In the genomic region with DNA sequence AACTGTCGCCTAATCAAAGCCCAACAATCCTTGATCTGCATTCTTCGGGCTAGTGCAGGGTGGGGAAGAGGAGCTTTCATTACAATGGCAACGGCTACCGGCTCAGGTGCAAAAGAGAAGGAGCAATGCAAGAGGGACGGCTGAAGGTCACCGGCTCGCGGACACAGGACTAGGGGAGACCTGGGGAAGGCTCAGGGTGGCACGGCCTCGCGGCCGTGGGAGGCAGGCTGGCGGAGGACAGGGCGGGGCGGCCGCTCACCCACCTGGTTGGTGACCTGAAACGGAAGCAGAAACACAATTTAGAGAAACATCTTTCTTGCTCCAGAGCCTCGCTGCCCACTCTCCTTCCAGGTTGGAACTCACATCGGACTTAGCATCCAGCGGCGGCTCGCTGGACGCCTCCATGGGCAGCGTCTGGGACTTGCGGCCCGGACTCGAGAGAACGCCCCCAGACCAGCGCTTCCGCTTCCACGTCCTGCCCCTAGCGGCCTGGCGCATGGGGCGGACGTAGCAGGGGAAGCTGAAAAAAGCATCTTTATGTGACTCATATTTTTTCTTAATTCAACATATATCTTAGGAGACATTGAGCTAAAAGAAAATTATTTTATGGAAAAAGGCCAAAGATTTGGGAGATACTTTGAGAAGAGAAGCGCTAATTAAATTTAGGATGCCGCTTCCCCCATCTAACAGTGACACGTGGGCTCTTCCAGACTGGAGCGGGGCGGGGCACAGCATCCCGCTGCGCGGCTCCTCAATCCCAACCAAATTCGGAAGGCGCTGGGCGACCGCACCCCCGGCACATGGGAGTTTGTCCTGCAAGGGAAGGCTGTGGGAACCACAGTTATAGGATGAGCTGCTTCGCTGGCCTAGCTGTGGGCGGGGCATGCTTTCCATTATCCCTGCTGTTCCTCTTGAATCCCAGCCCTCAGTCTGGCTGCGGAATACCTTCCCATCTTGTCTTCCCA, we compare ENCODE assay signal across 8 cellular contexts. TPM values are rescaled to one million over a fixed set of nuclear protein-coding genes. Genes with fewer than 3 reads are reported as not detected.
DNase-seq lines count a peak whose midpoint lies in the region; ATAC-seq and TF ChIP-seq lines count a peak whose summit lies in the region.

A gene (minus strand): TSS at position 441 of the 965 bp plus-strand sequence. CDS start 36 bp downstream, at position 405.

- TF ChIP-seq CTCF in lower leg skin (IDR thresholded peaks at IDR 0.05) = peak in 1 of 3 donors; percentile 17

- H3K36me3 ChIP-seq in CD4-positive, alpha-beta memory T cell (ENCODE audit: insufficient read depth, low read length) = no peaks in the 10 kb centered on the region

- 0 to 1% methylated on average over 51 of the region's 51 CpGs for WGBS in lower leg skin, 2 donors

- no peaks in the 10 kb centered on the region for H3K9me3 ChIP-seq in CD4-positive, alpha-beta memory T cell (ENCODE audit: control insufficient read depth in 1 of 2, low read length in 2 of 2)

- H3K27me3 ChIP-seq in CD4-positive, alpha-beta memory T cell (ENCODE audit: insufficient read depth, low read length) = no peaks in the 10 kb centered on the region

- TF ChIP-seq POLR2A in lower leg skin (IDR thresholded peaks at IDR 0.05) = no peak

- intact Hi-C loops in CD4-positive, alpha-beta memory T cell (cut with micrococcal nuclease) = loop anchor here (1.0 kb wide), 1 partner anchor 12 kb away; a partner anchor contains a TSS
- intact Hi-C loops in activated CD4-positive, alpha-beta memory T cell treated with anti-CD3 and anti-CD28 coated beads for 36 hours (cut with micrococcal nuclease) = loop anchor here (1.0 to 2.0 kb wide), 3 partner anchors 12 to 171 kb away; a partner anchor contains a TSS
- intact Hi-C loops in lower leg skin (cut with DNase I; ENCODE audit: low total_unique reads) = no loop called here

- H3K27ac Mint-ChIP-seq in CD4-positive, alpha-beta memory T cell = peak within 1 kb of the TSS; percentile 80 to 94 (median 92)
- peak within 1 kb of the TSS; percentile 85 for H3K27ac Mint-ChIP-seq in activated CD4-positive, alpha-beta memory T cell treated with anti-CD3 and anti-CD28 coated beads for 36 hours

- H3K4me1 Mint-ChIP-seq in CD4-positive, alpha-beta memory T cell = peaks cover 25 to 52% (median 40%) of the 10 kb centered on the region in 4 donors
- peaks cover 22% of the 10 kb centered on the region for H3K4me1 Mint-ChIP-seq in activated CD4-positive, alpha-beta memory T cell treated with anti-CD3 and anti-CD28 coated beads for 36 hours (ENCODE audit: low read depth)

- H3K9me3 Mint-ChIP-seq in CD4-positive, alpha-beta memory T cell = peaks cover 0 to 2% (median 0%) of the 10 kb centered on the region in 8 donors
- H3K9me3 Mint-ChIP-seq in activated CD4-positive, alpha-beta memory T cell treated with anti-CD3 and anti-CD28 coated beads for 36 hours = no peaks in the 10 kb centered on the region

- H3K4me1 ChIP-seq in CD4-positive, alpha-beta memory T cell (ENCODE audit: insufficient read depth, low read length) = peaks cover 50% of the 10 kb centered on the region

- H3K36me3 Mint-ChIP-seq in CD4-positive, alpha-beta memory T cell = peaks cover 14 to 22% of the 10 kb centered on the region in 2 donors
- H3K36me3 Mint-ChIP-seq in activated CD4-positive, alpha-beta memory T cell treated with anti-CD3 and anti-CD28 coated beads for 36 hours = peaks cover 13% of the 10 kb centered on the region

- CTCF ChIA-PET in CD4-positive, alpha-beta memory T cell (lab: Charles Lee; ENCODE audit: partially characterized antibody) = interaction anchor here (0.9 to 2.0 kb wide), 6 partner anchors 9 to 211 kb away, joined by 3 to 7 read pairs (median 6); no protein-coding TSS in a partner anchor
- CTCF ChIA-PET in activated CD4-positive, alpha-beta memory T cell treated with anti-CD3 and anti-CD28 coated beads for 36 hours (lab: Charles Lee) = interaction anchor here (1.2 kb wide), 1 partner anchor 65 kb away, joined by 3 read pairs; no protein-coding TSS in a partner anchor

- POLR2A ChIA-PET in CD4-positive, alpha-beta memory T cell (lab: Charles Lee; ENCODE audit: partially characterized antibody) = interaction anchor here (0.7 to 2.2 kb wide), 7 partner anchors 10 to 1454 kb away, joined by 3 to 13 read pairs (median 5); a partner anchor contains a TSS
- POLR2A ChIA-PET in activated CD4-positive, alpha-beta memory T cell treated with anti-CD3 and anti-CD28 coated beads for 36 hours (lab: Charles Lee) = no interaction called here

- peak; percentile 66 to 77 (median 69) for DNase-seq in CD4-positive, alpha-beta memory T cell
- DNase-seq in NCI-H748 treated with DMSO at 0.1 percent for 48 hours (lab: John Stamatoyannopoulos, UW) (peak; percentile 94), ecto neural progenitor cell (ENCODE audit: low spot score) (peak; percentile 88), lower leg skin (ENCODE audit: low spot score in 2 of 2) (peak; percentile 49 to 93)
- peak; percentile 80 for DNase-seq in activated CD4-positive, alpha-beta memory T cell treated with anti-CD3 and anti-CD28 coated beads for 36 hours
- peak in 2 of 3 donors; percentile 35 to 54 for DNase-seq in stimulated activated CD4-positive, alpha-beta T cell treated with anti-CD3 and anti-CD28 coated beads, TNF-alpha, amount 100 ng/mL, for 1 hour (ENCODE audit: low read depth in 3 of 3, low spot score in 1 of 3)

- H3K27ac ChIP-seq in CD4-positive, alpha-beta memory T cell (ENCODE audit: low read depth, low read length) = peak within 1 kb of the TSS; percentile 78

- ATAC-seq in GM19372 (IDR thresholded peaks at IDR 0.05; ENCODE audit: low read depth, unreplicated experiment) = peak; percentile 97
- ATAC-seq in HG03521 (IDR thresholded peaks at IDR 0.05; ENCODE audit: unreplicated experiment) = peak; percentile 97

- H3K4me3 Mint-ChIP-seq in CD4-positive, alpha-beta memory T cell = peak within 1 kb of the TSS; percentile 93 to 99 (median 96)
- peak within 1 kb of the TSS; percentile 98 for H3K4me3 Mint-ChIP-seq in activated CD4-positive, alpha-beta memory T cell treated with anti-CD3 and anti-CD28 coated beads for 36 hours

- no peaks in the 10 kb centered on the region for H3K27me3 Mint-ChIP-seq in CD4-positive, alpha-beta memory T cell
- H3K27me3 Mint-ChIP-seq in activated CD4-positive, alpha-beta memory T cell treated with anti-CD3 and anti-CD28 coated beads for 36 hours = no peaks in the 10 kb centered on the region

- H3K4me3 ChIP-seq in CD4-positive, alpha-beta memory T cell (ENCODE audit: low read length in 2 of 2) = peak within 1 kb of the TSS; percentile 96 to 98
- peak within 1 kb of the TSS; percentile 95 for H3K4me3 ChIP-seq in lower leg skin (ENCODE audit: low read depth, poor library complexity, severe bottlenecking)

RNA-seq across cellular contexts. Expression of the gene that starts here (rescaled TPM):
- 100 to 1,000 TPM; 227 to 254 TPM for total RNA-seq in CD4-positive, alpha-beta memory T cell
- 100 to 1,000 TPM; 517 to 640 TPM for polyA plus RNA-seq in CD4-positive, alpha-beta memory T cell
- total RNA-seq in activated CD4-positive, alpha-beta memory T cell treated with anti-CD3 and anti-CD28 coated beads for 36 hours = 100 to 1,000 TPM; 130 to 136 TPM
- total RNA-seq in lower leg skin = 100 to 1,000 TPM in 1 of 4 donors, 10 to 100 TPM in 3; 15.4 to 169 (median 36.7) TPM

Comparison
In these comparisons a context has a peak if more than half of its experiments do, and no peak if none do; other contexts are left out.
1. Peak in every context shown above with its lines: DNase-seq, ATAC-seq, H3K4me3 ChIP-seq and H3K27ac ChIP-seq.